ENCODE assay signal across 1 cellular context in the genomic region with DNA sequence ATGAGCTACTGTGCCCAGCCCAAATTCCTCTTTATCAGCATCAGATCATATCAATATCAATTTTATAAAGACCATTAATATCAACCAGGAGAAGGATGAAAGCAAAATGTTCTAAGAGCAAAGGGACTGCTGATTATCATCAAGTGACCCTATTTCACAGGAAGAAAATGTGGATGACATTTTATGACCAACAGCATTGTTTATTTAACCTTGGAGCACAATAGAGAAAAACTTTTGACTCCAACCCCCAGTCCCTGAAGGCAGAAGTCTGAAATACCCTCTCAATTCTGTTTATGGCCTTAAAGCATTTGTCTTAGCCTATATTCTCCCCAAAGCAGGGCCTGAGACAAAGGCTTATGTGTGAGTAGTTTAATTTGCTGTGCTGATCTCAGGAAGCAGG.
TF ChIP-seq lines count a peak whose summit lies in the region.

No MANE protein-coding gene starts in this region.

TF ChIP-seq in HepG2, 621 proteins besides CTCF, POLR2A, EP300 and RAD21:
- TF ChIP-seq ZNF207 (IDR thresholded peaks at IDR 0.05; ENCODE audit: borderline replicate concordance), result no peak
- TF ChIP-seq, protein P1, sequence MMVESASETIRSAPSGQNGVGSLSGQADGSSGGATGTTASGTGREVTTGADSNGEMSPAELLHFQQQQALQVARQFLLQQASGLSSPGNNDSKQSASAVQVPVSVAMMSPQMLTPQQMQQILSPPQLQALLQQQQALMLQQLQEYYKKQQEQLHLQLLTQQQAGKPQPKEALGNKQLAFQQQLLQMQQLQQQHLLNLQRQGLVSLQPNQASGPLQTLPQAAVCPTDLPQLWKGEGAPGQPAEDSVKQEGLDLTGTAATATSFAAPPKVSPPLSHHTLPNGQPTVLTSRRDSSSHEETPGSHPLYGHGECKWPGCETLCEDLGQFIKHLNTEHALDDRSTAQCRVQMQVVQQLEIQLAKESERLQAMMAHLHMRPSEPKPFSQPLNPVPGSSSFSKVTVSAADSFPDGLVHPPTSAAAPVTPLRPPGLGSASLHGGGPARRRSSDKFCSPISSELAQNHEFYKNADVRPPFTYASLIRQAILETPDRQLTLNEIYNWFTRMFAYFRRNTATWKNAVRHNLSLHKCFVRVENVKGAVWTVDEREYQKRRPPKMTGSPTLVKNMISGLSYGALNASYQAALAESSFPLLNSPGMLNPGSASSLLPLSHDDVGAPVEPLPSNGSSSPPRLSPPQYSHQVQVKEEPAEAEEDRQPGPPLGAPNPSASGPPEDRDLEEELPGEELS (CRISPR knock-in tag; IDR thresholded peaks at IDR 0.05), result peak; percentile 40; the same call in 1 of the 2 replicates
- 0 out of 2 replicates have a peak, but pooled peaks have one; percentile 13 for TF ChIP-seq SAP130 (CRISPR knock-in tag; IDR thresholded peaks at IDR 0.05; ENCODE audit: low read depth)
- TF ChIP-seq SOX5 (CRISPR knock-in tag; IDR thresholded peaks at IDR 0.05; ENCODE audit: borderline replicate concordance), result peak; percentile 68; the same call in 1 of the 2 replicates
- no peak for TF ChIP-seq HMG20A (CRISPR knock-in tag; IDR thresholded peaks at IDR 0.05; ENCODE audit: borderline replicate concordance)
- peak; percentile 43 for TF ChIP-seq RARA (CRISPR knock-in tag; IDR thresholded peaks at IDR 0.05)
- no peak for TF ChIP-seq KAT2B (IDR thresholded peaks at IDR 0.05; ENCODE audit: borderline replicate concordance, low read depth, low read length)
- no peak for TF ChIP-seq SOX13 (IDR thresholded peaks at IDR 0.05)
- peak in 1 of 2 experiments; percentile 73; a peak in 2 of 4 replicates for TF ChIP-seq SOX13 (CRISPR knock-in tag; conservative IDR thresholded peaks at IDR 0.05 in 1 of 2, IDR thresholded peaks at IDR 0.05 in 1 of 2)
- TF ChIP-seq, protein P2, sequence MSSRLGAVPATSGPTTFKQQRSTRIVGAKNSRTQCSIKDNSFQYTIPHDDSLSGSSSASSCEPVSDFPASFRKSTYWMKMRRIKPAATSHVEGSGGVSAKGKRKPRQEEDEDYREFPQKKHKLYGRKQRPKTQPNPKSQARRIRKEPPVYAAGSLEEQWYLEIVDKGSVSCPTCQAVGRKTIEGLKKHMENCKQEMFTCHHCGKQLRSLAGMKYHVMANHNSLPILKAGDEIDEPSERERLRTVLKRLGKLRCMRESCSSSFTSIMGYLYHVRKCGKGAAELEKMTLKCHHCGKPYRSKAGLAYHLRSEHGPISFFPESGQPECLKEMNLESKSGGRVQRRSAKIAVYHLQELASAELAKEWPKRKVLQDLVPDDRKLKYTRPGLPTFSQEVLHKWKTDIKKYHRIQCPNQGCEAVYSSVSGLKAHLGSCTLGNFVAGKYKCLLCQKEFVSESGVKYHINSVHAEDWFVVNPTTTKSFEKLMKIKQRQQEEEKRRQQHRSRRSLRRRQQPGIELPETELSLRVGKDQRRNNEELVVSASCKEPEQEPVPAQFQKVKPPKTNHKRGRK (CRISPR knock-in tag; IDR thresholded peaks at IDR 0.05), result no peak
- peak; percentile 36; the same call in 1 of the 2 replicates for TF ChIP-seq FOXA3 (CRISPR knock-in tag; IDR thresholded peaks at IDR 0.05)
- TF ChIP-seq, protein P3, sequence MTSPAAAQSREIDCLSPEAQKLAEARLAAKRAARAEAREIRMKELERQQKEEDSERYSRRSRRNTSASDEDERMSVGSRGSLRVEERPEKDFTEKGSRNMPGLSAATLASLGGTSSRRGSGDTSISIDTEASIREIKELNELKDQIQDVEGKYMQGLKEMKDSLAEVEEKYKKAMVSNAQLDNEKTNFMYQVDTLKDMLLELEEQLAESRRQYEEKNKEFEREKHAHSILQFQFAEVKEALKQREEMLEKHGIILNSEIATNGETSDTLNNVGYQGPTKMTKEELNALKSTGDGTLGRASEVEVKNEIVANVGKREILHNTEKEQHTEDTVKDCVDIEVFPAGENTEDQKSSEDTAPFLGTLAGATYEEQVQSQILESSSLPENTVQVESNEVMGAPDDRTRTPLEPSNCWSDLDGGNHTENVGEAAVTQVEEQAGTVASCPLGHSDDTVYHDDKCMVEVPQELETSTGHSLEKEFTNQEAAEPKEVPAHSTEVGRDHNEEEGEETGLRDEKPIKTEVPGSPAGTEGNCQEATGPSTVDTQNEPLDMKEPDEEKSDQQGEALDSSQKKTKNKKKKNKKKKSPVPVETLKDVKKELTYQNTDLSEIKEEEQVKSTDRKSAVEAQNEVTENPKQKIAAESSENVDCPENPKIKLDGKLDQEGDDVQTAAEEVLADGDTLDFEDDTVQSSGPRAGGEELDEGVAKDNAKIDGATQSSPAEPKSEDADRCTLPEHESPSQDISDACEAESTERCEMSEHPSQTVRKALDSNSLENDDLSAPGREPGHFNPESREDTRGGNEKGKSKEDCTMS (CRISPR knock-in tag; conservative IDR thresholded peaks at IDR 0.05), result no peak
- TF ChIP-seq NR2F6 (IDR thresholded peaks at IDR 0.05), result peak; percentile 24
- no peak for TF ChIP-seq NR2F6 (CRISPR knock-in tag; IDR thresholded peaks at IDR 0.05)
